21 cellular contexts compared by ENCODE assay signal in genomic region chr3:193815246-193816027, GRCh38.
DNase-seq lines count a peak whose midpoint lies in the region; ATAC-seq and TF ChIP-seq lines count a peak whose summit lies in the region.
"Had no signal": no experiment of that assay in that cellular context is flagged by ENCODE, and none has a peak within 500 bp of the region (broad histone marks: within the 10 kb centered on the region; RNA-seq: fewer than 3 reads in every experiment).

No MANE protein-coding gene starts in this region.

- intact Hi-C loops in Caco-2 (cut with micrococcal nuclease; ENCODE audit: unreplicated experiment) (no loop called here), PC-9 (cut with micrococcal nuclease; ENCODE audit: unreplicated experiment) (loop anchor here (1.0 to 2.0 kb wide), 4 partner anchors 13 to 33 kb away; no protein-coding TSS in a partner anchor), tibial artery (cut with DNase I; ENCODE audit: low total_unique reads) (no loop called here)

- H3F3A ChIP-seq in PC-9 (ENCODE audit: insufficient read depth, low read depth): peaks cover 30% of the 10 kb centered on the region; the same call in 1 of the 2 replicates

- peak overlapping the region; percentile 47 for H3K27ac ChIP-seq in PC-9
- H3K27ac ChIP-seq in endodermal cell (ENCODE audit: low read depth, low read length): no peak overlapping the region
- no peak overlapping the region for H3K27ac ChIP-seq in osteoblast (ENCODE audit: low read depth, low read length)
- no peak overlapping the region for H3K27ac ChIP-seq in tibial artery
- H3K27ac ChIP-seq: BLaER1 had no signal

- H3K9me2 ChIP-seq in PC-9 (ENCODE audit: insufficient read depth): no peaks in the 10 kb centered on the region

- H3K27ac Mint-ChIP-seq in Caco-2 (ENCODE audit: unreplicated experiment): peak overlapping the region; percentile 38
- no peak overlapping the region for H3K27ac Mint-ChIP-seq in endodermal cell

- H3K9ac ChIP-seq in endodermal cell (ENCODE audit: extremely low read depth, low read length, poor library complexity, severe bottlenecking): no peak overlapping the region
- H3K9ac ChIP-seq: BLaER1 had no signal

- no peaks in the 10 kb centered on the region for H3K27me3 Mint-ChIP-seq in Caco-2 (ENCODE audit: insufficient read depth, unreplicated experiment)
- no peaks in the 10 kb centered on the region for H3K27me3 Mint-ChIP-seq in endodermal cell (ENCODE audit: insufficient read depth)

- CTCF ChIA-PET in Caco-2 (lab: Charles Lee) (interaction anchor here (0.6 to 1.0 kb wide), 2 partner anchors 31 to 500 kb away, joined by 3 read pairs; no protein-coding TSS in a partner anchor), PC-9 (lab: Charles Lee) (interaction anchor here (0.6 to 1.6 kb wide), 2 partner anchors 35 to 358 kb away, joined by 4 to 8 read pairs; no protein-coding TSS in a partner anchor)

- no peaks in the 10 kb centered on the region for H3K9me3 Mint-ChIP-seq in Caco-2 (ENCODE audit: unreplicated experiment)
- H3K9me3 Mint-ChIP-seq in endodermal cell: no peaks in the 10 kb centered on the region

- POLR2A ChIA-PET in Caco-2 (lab: Charles Lee): no interaction called here
- POLR2A ChIA-PET in PC-9 (lab: Charles Lee; ENCODE audit: unreplicated experiment): no interaction called here

- H3K4me3 Mint-ChIP-seq in Caco-2 (ENCODE audit: unreplicated experiment): no peak overlapping the region
- H3K4me3 Mint-ChIP-seq in endodermal cell: no peak overlapping the region
- H3K4me3 Mint-ChIP-seq: CD4-positive, CD25-positive, alpha-beta regulatory T cell had no signal

- peaks cover 57% of the 10 kb centered on the region for H3K4me1 ChIP-seq in Caco-2
- peaks cover 59% of the 10 kb centered on the region for H3K4me1 ChIP-seq in PC-9 (replicated peaks; ENCODE audit: insufficient read depth)
- peaks cover 19% of the 10 kb centered on the region for H3K4me1 ChIP-seq in endodermal cell (ENCODE audit: control insufficient read depth, insufficient read depth, low read length)
- H3K4me1 ChIP-seq in osteoblast (ENCODE audit: insufficient read depth, low read length): no peaks in the 10 kb centered on the region
- peaks cover 0 to 9% (median 4%) of the 10 kb centered on the region in 4 donors for H3K4me1 ChIP-seq in tibial artery
- H3K4me1 ChIP-seq: BLaER1 had no signal

- H4K20me1 ChIP-seq in PC-9 (ENCODE audit: insufficient read depth): no peaks in the 10 kb centered on the region
- no peaks in the 10 kb centered on the region for H4K20me1 ChIP-seq in osteoblast (ENCODE audit: insufficient read depth, low read length)
- H4K20me1 ChIP-seq: BLaER1 had no signal

- H3K36me3 Mint-ChIP-seq in Caco-2 (ENCODE audit: insufficient read depth, unreplicated experiment) (peaks cover 14% of the 10 kb centered on the region), endodermal cell (ENCODE audit: low read depth) (no peaks in the 10 kb centered on the region)
- H3K36me3 Mint-ChIP-seq: CD4-positive, CD25-positive, alpha-beta regulatory T cell had no signal

- H3K4me1 Mint-ChIP-seq in Caco-2 (ENCODE audit: low read depth, unreplicated experiment) (peaks cover 55% of the 10 kb centered on the region), endodermal cell (peaks cover 74% of the 10 kb centered on the region)
- H3K4me1 Mint-ChIP-seq: CD4-positive, CD25-positive, alpha-beta regulatory T cell had no signal

- ATAC-seq in HG03095 (IDR thresholded peaks at IDR 0.05; ENCODE audit: unreplicated experiment): no peak
- ATAC-seq: K562, PC-3 had no signal

- H3K36me3 ChIP-seq in Caco-2 (ENCODE audit: control insufficient read depth, insufficient read depth, low read length): no peaks in the 10 kb centered on the region
- no peaks in the 10 kb centered on the region for H3K36me3 ChIP-seq in PC-9 (ENCODE audit: low read depth)
- no peaks in the 10 kb centered on the region for H3K36me3 ChIP-seq in endodermal cell (ENCODE audit: control insufficient read depth, insufficient read depth, low read length)
- H3K36me3 ChIP-seq in osteoblast (ENCODE audit: insufficient read depth, low read length): no peaks in the 10 kb centered on the region
- H3K36me3 ChIP-seq in tibial artery: no peaks in the 10 kb centered on the region
- H3K36me3 ChIP-seq: BLaER1 had no signal

- TF ChIP-seq CTCF in Caco-2 (IDR thresholded peaks at IDR 0.05; ENCODE audit: insufficient read depth in 1 of 2, low read depth in 1 of 2, low read length in 1 of 2, severe bottlenecking in 1 of 2, unreplicated experiment in 1 of 2): no peak
- TF ChIP-seq CTCF in PC-9 (conservative IDR thresholded peaks at IDR 0.05): no peak
- no peak for TF ChIP-seq CTCF in endodermal cell (conservative IDR thresholded peaks at IDR 0.05)
- TF ChIP-seq CTCF in osteoblast (IDR thresholded peaks at IDR 0.05; ENCODE audit: extremely low read depth, low read depth, low read length): no peak
- TF ChIP-seq CTCF in tibial artery (IDR thresholded peaks at IDR 0.05): no peak

- BruUV-seq in Caco-2 (replicated peaks; lab: Mats Ljungman, UMichigan) (no TSS peak), PC-9 (replicated peaks; lab: Mats Ljungman, UMichigan) (no TSS peak)

- H3K27me3 ChIP-seq in Caco-2 (replicated peaks; ENCODE audit: control insufficient read depth, insufficient read depth, low read length) (no peaks in the 10 kb centered on the region), PC-9 (ENCODE audit: insufficient read depth, low read depth) (no peaks in the 10 kb centered on the region), endodermal cell (ENCODE audit: control insufficient read depth, insufficient read depth, low read length, poor library complexity, severe bottlenecking) (no peaks in the 10 kb centered on the region), osteoblast (ENCODE audit: insufficient read depth, low read length) (peaks cover 52% of the 10 kb centered on the region), tibial artery (peaks cover 0 to 31% of the 10 kb centered on the region in 2 donors)
- H3K27me3 ChIP-seq: BLaER1 had no signal

- H3K4me3 ChIP-seq in Caco-2 (ENCODE audit: low read depth, low read length) (no peak overlapping the region), PC-9 (no peak overlapping the region), endodermal cell (ENCODE audit: low read length) (no peak overlapping the region), osteoblast (ENCODE audit: insufficient read depth, low read length) (no peak overlapping the region), tibial artery (no peak overlapping the region)
- H3K4me3 ChIP-seq: BLaER1, K562 had no signal

- H3K79me2 ChIP-seq in PC-9 (ENCODE audit: low read depth) (no peaks in the 10 kb centered on the region), osteoblast (ENCODE audit: insufficient read depth, low read length) (no peaks in the 10 kb centered on the region)

- DNase-seq in Caco-2 (no peak), PC-9 (no peak), endodermal cell (peak; percentile 59), osteoblast (ENCODE audit: insufficient read length, low spot score, missing footprints) (peak; percentile 67), cerebellum (ENCODE audit: low spot score) (no peak), tibial artery (no peak)
- DNase-seq: CD4-positive, CD25-positive, alpha-beta regulatory T cell; MV-4-11; NCI-H1105; NCI-H1436 treated with DMSO at 0.1 percent for 48 hours; NCI-H187 treated with DMSO at 0.1 percent for 48 hours; NCI-H2107; NCI-H446; NCI-H524 treated with DMSO at 0.1 percent for 48 hours; NCI-H82; NK-92 treated with Interleukin-12 subunit alpha and Interleukin-12 subunit beta, amount 100 ng/mL, for 24 hours; PC-3; Right ventricle myocardium superior had no signal

- H3K9me3 ChIP-seq in Caco-2: no peaks in the 10 kb centered on the region
- no peaks in the 10 kb centered on the region for H3K9me3 ChIP-seq in PC-9 (ENCODE audit: insufficient read depth, low read depth)
- no peaks in the 10 kb centered on the region for H3K9me3 ChIP-seq in endodermal cell (ENCODE audit: control insufficient read depth, low read length)
- no peaks in the 10 kb centered on the region for H3K9me3 ChIP-seq in osteoblast (ENCODE audit: low read depth, low read length)
- H3K9me3 ChIP-seq in tibial artery: no peaks in the 10 kb centered on the region
- H3K9me3 ChIP-seq: BLaER1 had no signal

- 86 to 97% methylated on average over 5 to 8 of the region's 8 CpGs for WGBS in endodermal cell (ENCODE audit: insufficient coverage in 1 of 2, insufficient read length in 1 of 2), 2 experiments

- H3K4me2 ChIP-seq in PC-9 (no peak overlapping the region), osteoblast (ENCODE audit: insufficient read depth, low read length) (no peak overlapping the region)
- H3K4me2 ChIP-seq: BLaER1 had no signal

- H2AFZ ChIP-seq in PC-9 (no peak overlapping the region), osteoblast (ENCODE audit: low read length) (no peak overlapping the region)

Comparison
In these comparisons a context has a peak if more than half of its experiments do, and no peak if none do; other contexts are left out.
1. DNase-seq: peak in endodermal cell (single experiment) and osteoblast (single experiment); none in Caco-2 (0 of 2), PC-9 (0 of 2), cerebellum (single experiment) and tibial artery (0 of 2).